ENCODE assay signal across 8 cellular contexts in genomic region chr6:87472525-87473418, GRCh38. TPM values are rescaled to one million over a fixed set of nuclear protein-coding genes. Genes with fewer than 3 reads are reported as not detected.
DNase-seq lines count a peak whose midpoint lies in the region; ATAC-seq and TF ChIP-seq lines count a peak whose summit lies in the region.

Gene SLC35A1 (plus strand): TSS chr6:87472974. CDS start chr6:87473004, 30 bp downstream.

- ATAC-seq in HG02623 (IDR thresholded peaks at IDR 0.05; ENCODE audit: unreplicated experiment): peak; percentile 95
- ATAC-seq in Right ventricle myocardium inferior: peak; percentile 100
- ATAC-seq in thoracic aorta (ENCODE audit: insufficient number of reproducible peaks, low FRiP score, low read depth): peak; percentile 84

- H3K4me3 ChIP-seq in thoracic aorta: peak within 1 kb of the TSS; percentile 84

- H3K36me3 Mint-ChIP-seq in activated naive CD8-positive, alpha-beta T cell treated with anti-CD3 and anti-CD28 coated beads for 36 hours: no peaks in the 10 kb centered on the region
- peaks cover 3% of the 10 kb centered on the region for H3K36me3 Mint-ChIP-seq in osteocyte (ENCODE audit: unreplicated experiment)

- H3K27me3 Mint-ChIP-seq in activated naive CD8-positive, alpha-beta T cell treated with anti-CD3 and anti-CD28 coated beads for 36 hours: peaks cover 4% of the 10 kb centered on the region
- H3K27me3 Mint-ChIP-seq in osteocyte (ENCODE audit: unreplicated experiment): peaks cover 14% of the 10 kb centered on the region

- H3K9me3 Mint-ChIP-seq in activated naive CD8-positive, alpha-beta T cell treated with anti-CD3 and anti-CD28 coated beads for 36 hours: no peaks in the 10 kb centered on the region
- H3K9me3 Mint-ChIP-seq in osteocyte (ENCODE audit: unreplicated experiment): no peaks in the 10 kb centered on the region

- DNase-seq in NCI-H1092 treated with DMSO at 0.1 percent for 48 hours (lab: John Stamatoyannopoulos, UW) (peak; percentile 89), SKM-1 treated with dmso at 0.1 percent for 144 hours (lab: John Stamatoyannopoulos, UW; ENCODE audit: unreplicated experiment) (peak; percentile 64), Right ventricle myocardium inferior (ENCODE audit: missing footprints) (peak; percentile 93), osteocyte (ENCODE audit: extremely low spot score, unreplicated experiment) (peak; percentile 93), thoracic aorta (ENCODE audit: low spot score) (peak; percentile 63)
- peak; percentile 88 for DNase-seq in activated naive CD8-positive, alpha-beta T cell treated with anti-CD3 and anti-CD28 coated beads for 36 hours

- H3K4me1 ChIP-seq in thoracic aorta (ENCODE audit: control insufficient read depth in 1 of 2, low read depth in 2 of 2): peaks cover 8 to 10% of the 10 kb centered on the region in 2 donors

- peak within 1 kb of the TSS; percentile 99 for H3K27ac Mint-ChIP-seq in activated naive CD8-positive, alpha-beta T cell treated with anti-CD3 and anti-CD28 coated beads for 36 hours
- peak within 1 kb of the TSS; percentile 99 for H3K27ac Mint-ChIP-seq in osteocyte (ENCODE audit: unreplicated experiment)

- TF ChIP-seq CTCF in osteocyte (IDR thresholded peaks at IDR 0.05): peak; percentile 39
- peak; percentile 52 for TF ChIP-seq CTCF in thoracic aorta (IDR thresholded peaks at IDR 0.05)

- peak within 1 kb of the TSS; percentile 88 to 92 for H3K27ac ChIP-seq in thoracic aorta

- peak within 1 kb of the TSS; percentile 98 for H3K4me3 Mint-ChIP-seq in activated naive CD8-positive, alpha-beta T cell treated with anti-CD3 and anti-CD28 coated beads for 36 hours
- H3K4me3 Mint-ChIP-seq in osteocyte (ENCODE audit: unreplicated experiment): peak within 1 kb of the TSS; percentile 97

- peak; percentile 35 for TF ChIP-seq POLR2A in GM10847 (IDR thresholded peaks at IDR 0.05; ENCODE audit: extremely low read depth, insufficient read length)

- H3K27me3 ChIP-seq in thoracic aorta (replicated peaks; ENCODE audit: insufficient read depth): no peaks in the 10 kb centered on the region

- H3K4me1 Mint-ChIP-seq in activated naive CD8-positive, alpha-beta T cell treated with anti-CD3 and anti-CD28 coated beads for 36 hours: peaks cover 20% of the 10 kb centered on the region
- peaks cover 16% of the 10 kb centered on the region for H3K4me1 Mint-ChIP-seq in osteocyte (ENCODE audit: unreplicated experiment)

- H3K36me3 ChIP-seq in thoracic aorta: no peaks in the 10 kb centered on the region

- intact Hi-C loops in Right ventricle myocardium inferior (cut with DNase I): loop anchor here (2.0 to 10.0 kb wide), 4 partner anchors 64 to 322 kb away; partner anchors contain the start of gene SMIM8

- no peaks in the 10 kb centered on the region for H3K9me3 ChIP-seq in thoracic aorta

RNA-seq across cellular contexts. Expression of gene SLC35A1, which starts in this region (rescaled TPM):
- 1 to 10 TPM; 7.9 to 8.6 TPM for total RNA-seq in activated naive CD8-positive, alpha-beta T cell treated with anti-CD3 and anti-CD28 coated beads for 36 hours
- total RNA-seq in Right ventricle myocardium inferior (10.9 TPM), osteocyte (17.2 and 19.0 TPM in 2 replicates), thoracic aorta (10 to 100 TPM; 14.5 to 24.0 TPM)

Comparison
In these comparisons a context has a peak if more than half of its experiments do, and no peak if none do; other contexts are left out.
1. Peak in every context shown above with its lines: DNase-seq, ATAC-seq, H3K4me3 ChIP-seq and H3K27ac ChIP-seq.